ENCODE assay signal across 18 cellular contexts in genomic region chr21:42790520-42790919, GRCh38.
DNase-seq lines count a peak whose midpoint lies in the region; ATAC-seq and TF ChIP-seq lines count a peak whose summit lies in the region.
"Had no signal": no experiment of that assay in that cellular context is flagged by ENCODE, and none has a peak within 500 bp of the region (broad histone marks: within the 10 kb centered on the region; RNA-seq: fewer than 3 reads in every experiment).

No MANE protein-coding gene starts in this region.

- POLR2A ChIA-PET in GM10248 (lab: Yijun Ruan, JAX), result no interaction called here

- H3K4me3 Mint-ChIP-seq in stimulated activated memory B cell treated with anti-CD40 and anti-IgM and Interleukin-4, amounts not matched to agents 10 μg/mL and 1 μg/mL and 100 μg/mL, for 72 hours, result no peak overlapping the region
- H3K4me3 Mint-ChIP-seq in H9, result no peak overlapping the region
- H3K4me3 Mint-ChIP-seq: CD8-positive, alpha-beta T cell; IgD-negative memory B cell had no signal

- no peak overlapping the region for H3K4me3 ChIP-seq in MG63
- H3K4me3 ChIP-seq: GM12878 had no signal

- no peak overlapping the region for H2BK12ac ChIP-seq in H9 (ENCODE audit: insufficient read length, low read depth, low read length)

- H2BK15ac ChIP-seq in H9 (ENCODE audit: low read depth, low read length), result no peak overlapping the region

- H4K8ac ChIP-seq in H9 (replicated peaks; ENCODE audit: insufficient read length, low read depth, low read length), result no peak overlapping the region

- no peaks in the 10 kb centered on the region for H3K79me1 ChIP-seq in H9 (ENCODE audit: insufficient read depth, low read depth, low read length, poor library complexity, severe bottlenecking)

- DNase-seq in GM10248 (ENCODE audit: extremely low spot score) (peak; percentile 6), NCI-H1105 (lab: John Stamatoyannopoulos, UW) (peak; percentile 20), MG63 (no peak), H9 (no peak)
- DNase-seq: BE2C; CD8-positive, alpha-beta T cell; DMS79 treated with DMSO at 0.1 percent for 48 hours; Kasumi-1; NCI-H187; NCI-H510A; NCI-H82 had no signal

- no peaks in the 10 kb centered on the region for H3K79me2 ChIP-seq in H9 (ENCODE audit: insufficient read depth, low read length)

- H3K56ac ChIP-seq in H9 (ENCODE audit: insufficient read length, low read depth, low read length), result no peak overlapping the region

- no peaks in the 10 kb centered on the region for H3K23me2 ChIP-seq in H9 (ENCODE audit: insufficient read length, low read depth, low read length, poor library complexity, severe bottlenecking)

- H3K4ac ChIP-seq in H9 (ENCODE audit: low read depth, low read length), result no peak overlapping the region

- no peaks in the 10 kb centered on the region for H3K36me3 Mint-ChIP-seq in stimulated activated memory B cell treated with anti-CD40 and anti-IgM and Interleukin-4, amounts not matched to agents 10 μg/mL and 1 μg/mL and 100 μg/mL, for 72 hours
- H3K36me3 Mint-ChIP-seq in H9 (ENCODE audit: insufficient read depth in 1 of 3, low read depth in 3 of 3), result peaks cover 0 to 6% (median 4%) of the 10 kb centered on the region in 3 experiments; a peak in 2 of 7 replicates
- H3K36me3 Mint-ChIP-seq: CD8-positive, alpha-beta T cell; IgD-negative memory B cell had no signal

- no peak overlapping the region for H2AFZ ChIP-seq in H9 (ENCODE audit: low read length)

- no peak overlapping the region for H3K9ac ChIP-seq in H9 (ENCODE audit: extremely low read depth, insufficient read length, low read length)

- no peak overlapping the region for H3K27ac ChIP-seq in H9 (ENCODE audit: insufficient read length, low read depth, low read length)

- H2BK20ac ChIP-seq in H9 (ENCODE audit: low read depth, low read length, poor library complexity, severe bottlenecking), result no peak overlapping the region

- H3K27me3 Mint-ChIP-seq in stimulated activated memory B cell treated with anti-CD40 and anti-IgM and Interleukin-4, amounts not matched to agents 10 μg/mL and 1 μg/mL and 100 μg/mL, for 72 hours, result peaks cover 35% of the 10 kb centered on the region
- H3K27me3 Mint-ChIP-seq in H9 (ENCODE audit: low read depth), result peaks cover 11% of the 10 kb centered on the region

- peaks cover 2% of the 10 kb centered on the region; the same call in 1 of the 2 replicates for H3K4me1 ChIP-seq in H9 (ENCODE audit: insufficient read depth, low read length)
- H3K4me1 ChIP-seq: BE2C had no signal

- no peaks in the 10 kb centered on the region for H3K36me3 ChIP-seq in MG63
- H3K36me3 ChIP-seq: BE2C had no signal

- H3K9me3 ChIP-seq in MG63, result 0 out of 2 replicates have a peak, but pooled peaks cover 2% of the 10 kb centered on the region
- no peaks in the 10 kb centered on the region for H3K9me3 ChIP-seq in H9 (ENCODE audit: control insufficient read depth, low read depth, low read length)
- H3K9me3 ChIP-seq: BE2C had no signal

- no peak overlapping the region for H3T11ph ChIP-seq in H9 (ENCODE audit: low read length)

- no peak overlapping the region for H2BK120ac ChIP-seq in H9 (ENCODE audit: low read depth, low read length, poor library complexity, severe bottlenecking)

- H3K23ac ChIP-seq in H9 (ENCODE audit: insufficient read length, low read depth, low read length), result no peak overlapping the region

- no peak overlapping the region for H4K91ac ChIP-seq in H9 (ENCODE audit: insufficient read length, low read depth, low read length)

- TF ChIP-seq CTCF in GM10248 (IDR thresholded peaks at IDR 0.05; ENCODE audit: control extremely low read depth, extremely low read depth, low read depth, missing control alignments) (no peak), H9 (conservative IDR thresholded peaks at IDR 0.05) (no peak)

- H3K4me2 ChIP-seq in H9 (ENCODE audit: insufficient read depth, insufficient read length, low read length), result no peak overlapping the region

- H2BK5ac ChIP-seq in H9 (ENCODE audit: insufficient read length, low read length), result no peak overlapping the region

- H3K14ac ChIP-seq in H9 (ENCODE audit: insufficient read depth, low read length), result no peak overlapping the region

- no peak overlapping the region for H2AK5ac ChIP-seq in H9 (ENCODE audit: insufficient read length, low read length)

- CTCF ChIA-PET in GM10248 (lab: Yijun Ruan, JAX), result no interaction called here

- WGBS in H9 (ENCODE audit: extremely low coverage, insufficient read length, low lambda C conversion rate), result no CpG with 5 or more reads among the region's 6 CpGs

- H3K9me3 Mint-ChIP-seq in stimulated activated memory B cell treated with anti-CD40 and anti-IgM and Interleukin-4, amounts not matched to agents 10 μg/mL and 1 μg/mL and 100 μg/mL, for 72 hours, result no peaks in the 10 kb centered on the region
- H3K9me3 Mint-ChIP-seq in H9, result peaks cover 6 to 8% of the 10 kb centered on the region in 2 experiments

- H3K27me3 ChIP-seq in MG63, result peaks cover 58% of the 10 kb centered on the region
- H3K27me3 ChIP-seq in H9 (ENCODE audit: insufficient read depth, low read length), result no peaks in the 10 kb centered on the region; the same call in 1 of the 2 replicates
- H3K27me3 ChIP-seq: BE2C had no signal

- ATAC-seq in esophagus mucosa, result peak; percentile 53
- no peak for ATAC-seq in stimulated activated memory B cell treated with anti-CD40 and anti-IgM and Interleukin-4, amounts not matched to agents 10 μg/mL and 1 μg/mL and 100 μg/mL, for 72 hours
- no peak for ATAC-seq in GM21529 (IDR thresholded peaks at IDR 0.05; ENCODE audit: unreplicated experiment)
- ATAC-seq: CD8-positive, alpha-beta T cell; GM12878; Panc1; Right ventricle myocardium inferior had no signal

- H3K27ac Mint-ChIP-seq in stimulated activated memory B cell treated with anti-CD40 and anti-IgM and Interleukin-4, amounts not matched to agents 10 μg/mL and 1 μg/mL and 100 μg/mL, for 72 hours, result peak overlapping the region; percentile 9
- H3K27ac Mint-ChIP-seq in H9, result peak overlapping the region in 1 of 3 experiments; percentile 77; a peak in 1 of 7 replicates
- H3K27ac Mint-ChIP-seq: CD8-positive, alpha-beta T cell had no signal

- H3K18ac ChIP-seq in H9 (ENCODE audit: insufficient read length, low read depth, low read length), result no peak overlapping the region

- no peaks in the 10 kb centered on the region for H4K20me1 ChIP-seq in H9 (ENCODE audit: control insufficient read depth, insufficient read depth, insufficient read length)

- no peaks in the 10 kb centered on the region for H3K4me1 Mint-ChIP-seq in stimulated activated memory B cell treated with anti-CD40 and anti-IgM and Interleukin-4, amounts not matched to agents 10 μg/mL and 1 μg/mL and 100 μg/mL, for 72 hours
- peaks cover 24 to 28% of the 10 kb centered on the region in 2 experiments for H3K4me1 Mint-ChIP-seq in H9
- H3K4me1 Mint-ChIP-seq: IgD-negative memory B cell had no signal

- H4K5ac ChIP-seq in H9 (ENCODE audit: insufficient read length, low read depth, low read length), result no peak overlapping the region

Comparison
In these comparisons a context has a peak if more than half of its experiments do, and no peak if none do; other contexts are left out.
1. DNase-seq: peak in GM10248 (single experiment) and NCI-H1105 (single experiment); none in MG63 (single experiment) and H9 (single experiment).